In the genomic region with DNA sequence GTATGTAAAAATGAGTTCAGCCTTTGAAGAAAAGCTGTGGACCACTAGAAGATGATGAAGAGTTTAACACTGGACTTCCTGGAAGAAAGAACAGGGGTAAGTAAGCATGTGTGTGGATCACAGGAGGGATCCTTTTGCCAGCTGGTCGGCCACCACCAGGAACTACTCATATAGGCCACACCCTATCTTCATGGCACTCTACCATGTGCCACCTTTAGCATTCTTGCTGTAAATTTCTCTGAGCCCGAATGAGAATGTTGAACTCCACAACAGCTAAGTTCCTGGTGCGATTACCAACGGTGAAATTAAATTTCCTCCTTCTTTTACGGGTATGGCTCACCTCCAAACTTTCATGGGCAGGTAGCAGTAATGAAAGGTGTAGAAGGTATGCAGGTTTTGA, we compare ENCODE assay signal across 26 cellular contexts.
"Had no signal": no experiment of that assay in that cellular context is flagged by ENCODE, and none has a peak within 500 bp of the region (broad histone marks: within the 10 kb centered on the region; RNA-seq: fewer than 3 reads in every experiment).

No MANE protein-coding gene starts in this region.

- H3K4me3 Mint-ChIP-seq: effector memory CD8-positive, alpha-beta T cell; mesothelial cell of epicardium; natural killer cell; neural crest cell; stimulated activated naive B cell treated with anti-CD40 and anti-IgM and Interleukin-4, amounts not matched to agents 10 μg/mL and 1 μg/mL and 100 μg/mL, for 72 hours; stimulated activated naive CD8-positive, alpha-beta T cell treated with anti-CD3 and anti-CD28 coated beads, Interleukin-15, Interleukin-2, amounts not matched to agents 100 ng/mL and 50 ng/mL, for 24 hours had no signal

- H3K4me1 ChIP-seq: gastrocnemius medialis, heart left ventricle, left lung, parathyroid adenoma, right lobe of liver, upper lobe of right lung, uterus had no signal

- H3K36me3 Mint-ChIP-seq: mesothelial cell of epicardium; natural killer cell; stimulated activated naive B cell treated with anti-CD40 and anti-IgM and Interleukin-4, amounts not matched to agents 10 μg/mL and 1 μg/mL and 100 μg/mL, for 72 hours had no signal

- H3K27ac Mint-ChIP-seq: effector memory CD8-positive, alpha-beta T cell; mesothelial cell of epicardium; natural killer cell; progenitor cell of endocrine pancreas; stimulated activated naive B cell treated with anti-CD40 and anti-IgM and Interleukin-4, amounts not matched to agents 10 μg/mL and 1 μg/mL and 100 μg/mL, for 72 hours; stimulated activated naive CD8-positive, alpha-beta T cell treated with anti-CD3 and anti-CD28 coated beads, Interleukin-15, Interleukin-2, amounts not matched to agents 100 ng/mL and 50 ng/mL, for 24 hours had no signal

- H2AFZ ChIP-seq: hepatocyte, parathyroid adenoma had no signal

- H3K27ac ChIP-seq: gastrocnemius medialis, heart left ventricle, hepatocyte, left lung, neutrophil, parathyroid adenoma, right lobe of liver, thoracic aorta, tibial nerve, upper lobe of right lung, uterus had no signal

- H3K9me3 Mint-ChIP-seq: effector memory CD8-positive, alpha-beta T cell; mesothelial cell of epicardium; natural killer cell; neural crest cell; stimulated activated naive B cell treated with anti-CD40 and anti-IgM and Interleukin-4, amounts not matched to agents 10 μg/mL and 1 μg/mL and 100 μg/mL, for 72 hours; stimulated activated naive CD8-positive, alpha-beta T cell treated with anti-CD3 and anti-CD28 coated beads, Interleukin-15, Interleukin-2, amounts not matched to agents 100 ng/mL and 50 ng/mL, for 24 hours had no signal

- H3K9me3 ChIP-seq: gastrocnemius medialis, heart left ventricle, left lung, neutrophil, right lobe of liver, thoracic aorta, tibial nerve, upper lobe of right lung, uterus had no signal

- H3K27me3 Mint-ChIP-seq: progenitor cell of endocrine pancreas; stimulated activated naive CD8-positive, alpha-beta T cell treated with anti-CD3 and anti-CD28 coated beads, Interleukin-15, Interleukin-2, amounts not matched to agents 100 ng/mL and 50 ng/mL, for 24 hours had no signal

- H3K4me2 ChIP-seq: hepatocyte had no signal

- H3K4me3 ChIP-seq: gastrocnemius medialis, heart left ventricle, hepatocyte, left lung, right lobe of liver, thoracic aorta, tibial nerve, upper lobe of right lung, uterus had no signal

- H3K79me2 ChIP-seq: hepatocyte, parathyroid adenoma had no signal

- H3K9ac ChIP-seq: parathyroid adenoma had no signal

- DNase-seq: cerebellar nuclear complex; dermis blood vessel endothelial cell; effector memory CD8-positive, alpha-beta T cell; foreskin fibroblast; gastrocnemius medialis; heart left ventricle; kidney; left lung; mesenchymal stem cell; natural killer cell; right lobe of liver; small intestine; stimulated activated CD4-positive, alpha-beta T cell treated with anti-CD3 and anti-CD28 coated beads, Interleukin-15, amount 100 ng/mL, for 24 hours; stimulated activated CD4-positive, alpha-beta T cell treated with anti-CD3 and anti-CD28 coated beads, Interleukin-2, amount 100 ng/mL, for 48 hours; stimulated activated naive B cell treated with anti-CD40 and anti-IgM and Interleukin-4, amounts not matched to agents 10 μg/mL and 1 μg/mL and 100 μg/mL, for 72 hours; upper lobe of right lung; uterus had no signal

- H3K36me3 ChIP-seq: gastrocnemius medialis, heart left ventricle, left lung, neutrophil, right lobe of liver, thoracic aorta, tibial nerve, upper lobe of right lung, uterus had no signal

- H3K4me1 Mint-ChIP-seq: natural killer cell had no signal

- H3K27me3 ChIP-seq: gastrocnemius medialis, hepatocyte, left lung, neutrophil, right lobe of liver, tibial nerve, upper lobe of right lung, uterus had no signal
